ENCODE assay signal across 1 cellular context in the genomic region with DNA sequence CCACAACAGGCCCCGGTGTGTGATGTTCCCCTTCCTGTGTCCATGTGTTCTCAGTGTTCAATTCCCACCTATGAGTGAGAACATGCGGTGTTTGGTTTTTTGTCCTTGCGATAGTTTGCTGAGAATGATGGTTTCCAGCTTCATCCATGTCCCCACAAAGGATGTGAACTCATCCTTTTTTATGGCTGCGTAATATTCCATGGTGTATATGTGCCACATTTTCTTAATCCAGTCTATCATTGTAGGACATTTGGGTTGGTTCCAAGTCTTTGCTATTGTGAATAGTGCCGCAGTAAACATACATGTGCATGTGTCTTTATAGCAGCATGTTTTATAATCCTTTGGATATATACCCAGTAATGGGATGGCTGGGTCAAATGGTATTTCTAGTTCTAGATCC. TPM values are rescaled to one million over a fixed set of nuclear protein-coding genes. Genes with fewer than 3 reads are reported as not detected.
"Had no signal": no experiment of that assay in that cellular context is flagged by ENCODE, and none has a peak within 500 bp of the region (broad histone marks: within the 10 kb centered on the region; RNA-seq: fewer than 3 reads in every experiment).

No MANE protein-coding gene starts in this region.

RNA-seq across cellular contexts. Expression of gene CENPO, which starts 7.3 kb away (rescaled TPM):
- total RNA-seq: ascending aorta had no signal
